Comparison of ENCODE assay signal across 16 cellular contexts in the genomic region with DNA sequence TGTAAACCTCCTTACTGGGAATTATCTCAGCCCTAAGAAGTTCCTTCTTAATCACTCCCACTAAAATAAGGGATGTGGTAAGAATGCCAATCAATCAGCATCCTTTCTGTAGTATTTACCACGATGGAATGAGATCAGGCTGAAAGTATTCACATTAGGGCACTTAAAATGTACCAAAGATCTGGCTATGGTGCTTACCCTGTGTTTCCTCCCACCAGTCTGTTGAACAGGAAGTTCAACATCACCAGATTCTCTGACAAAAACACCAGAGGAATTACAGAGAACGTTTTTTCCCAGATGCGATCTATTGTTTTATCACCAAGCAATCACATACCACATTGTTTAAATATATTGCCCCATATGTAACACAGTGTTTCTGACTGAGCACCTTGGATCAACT. TPM values are rescaled to one million over a fixed set of nuclear protein-coding genes. Genes with fewer than 3 reads are reported as not detected.
DNase-seq lines count a peak whose midpoint lies in the region; ATAC-seq and TF ChIP-seq lines count a peak whose summit lies in the region.
"Had no signal": no experiment of that assay in that cellular context is flagged by ENCODE, and none has a peak within 500 bp of the region (broad histone marks: within the 10 kb centered on the region; RNA-seq: fewer than 3 reads in every experiment).

No MANE protein-coding gene starts in this region.

- H2BK5ac ChIP-seq in trophoblast cell (ENCODE audit: low read depth, low read length, poor library complexity) = no peak overlapping the region

- H3K9me3 Mint-ChIP-seq in activated CD4-positive, alpha-beta T cell treated with anti-CD3 and anti-CD28 coated beads, Interleukin-2, amount 10 ng/mL, durations not matched to agents 24 days and 14 days = no peaks in the 10 kb centered on the region
- H3K9me3 Mint-ChIP-seq in central memory CD8-positive, alpha-beta T cell = no peaks in the 10 kb centered on the region
- H3K9me3 Mint-ChIP-seq: activated naive CD4-positive, alpha-beta T cell treated with anti-CD3 and anti-CD28 coated beads, Interleukin-2, amount 50 U/mL, for 72 hours had no signal

- no peak overlapping the region for H3K4me3 ChIP-seq in PC-3 (ENCODE audit: low read length)
- H3K4me3 ChIP-seq in trophoblast cell (ENCODE audit: low read depth, low read length) = no peak overlapping the region
- H3K4me3 ChIP-seq: A549, testis had no signal

- H3K18ac ChIP-seq in trophoblast cell (ENCODE audit: low read length) = no peak overlapping the region

- H3K27ac ChIP-seq in PC-3 (ENCODE audit: low read length) (no peak overlapping the region), trophoblast cell (ENCODE audit: low read depth, low read length) (no peak overlapping the region)
- H3K27ac ChIP-seq: A549 had no signal

- TF ChIP-seq POLR2A in GM18505 (IDR thresholded peaks at IDR 0.05; ENCODE audit: borderline replicate concordance, extremely low read depth, insufficient read depth, insufficient read length) = no peak

- no peak overlapping the region for H3K9ac ChIP-seq in PC-3 (ENCODE audit: low read length)
- no peak overlapping the region for H3K9ac ChIP-seq in trophoblast cell (ENCODE audit: low read length)

- H3K27me3 Mint-ChIP-seq in activated CD4-positive, alpha-beta T cell treated with anti-CD3 and anti-CD28 coated beads, Interleukin-2, amount 10 ng/mL, durations not matched to agents 24 days and 14 days = no peaks in the 10 kb centered on the region
- H3K27me3 Mint-ChIP-seq in central memory CD8-positive, alpha-beta T cell = no peaks in the 10 kb centered on the region

- DNase-seq in activated CD4-positive, alpha-beta T cell treated with anti-CD3 and anti-CD28 coated beads, Interleukin-2, amount 10 ng/mL, durations not matched to agents 24 days and 14 days = no peak
- DNase-seq in activated CD4-positive, alpha-beta T cell treated with anti-CD3 and anti-CD28 coated beads for 4 hours = no peak
- DNase-seq in PC-3 (peak; percentile 9), trophoblast cell (peak; percentile 40 to 93)
- DNase-seq in central memory CD8-positive, alpha-beta T cell (ENCODE audit: low spot score in 2 of 2) = no peak
- DNase-seq: GOT3; KBM-7; NCI-H2171; OCI-M1; stimulated activated CD4-positive, alpha-beta T cell treated with anti-CD3 and anti-CD28 coated beads, Interleukin-4, amount 100 ng/mL, for 4 hours; testis had no signal

- H3F3A ChIP-seq in PC-3 (ENCODE audit: low read length, unreplicated experiment) = no peaks in the 10 kb centered on the region

- peaks cover 29% of the 10 kb centered on the region for H3K79me2 ChIP-seq in PC-3 (ENCODE audit: low read length)
- no peaks in the 10 kb centered on the region for H3K79me2 ChIP-seq in trophoblast cell (ENCODE audit: control insufficient read depth, insufficient read depth, low read length, poor library complexity)

- H4K91ac ChIP-seq in trophoblast cell (ENCODE audit: low read depth, low read length) = no peak overlapping the region

- H3K9me3 ChIP-seq in PC-3 (ENCODE audit: low read length) (no peaks in the 10 kb centered on the region), trophoblast cell (ENCODE audit: insufficient read depth, low read depth, low read length) (no peaks in the 10 kb centered on the region)
- H3K9me3 ChIP-seq: A549, testis had no signal

- CTCF ChIA-PET in PC-3 (lab: Charles Lee) = no interaction called here

- no peak overlapping the region for H2AK5ac ChIP-seq in trophoblast cell (ENCODE audit: low read length)

- H3K9me2 ChIP-seq in PC-3 (replicated peaks; ENCODE audit: low read length) = no peaks in the 10 kb centered on the region

- H2AFZ ChIP-seq in PC-3 (ENCODE audit: low read length) = no peak overlapping the region
- H2AFZ ChIP-seq in trophoblast cell (ENCODE audit: insufficient read depth, low read length, poor library complexity) = no peak overlapping the region

- H3K27me3 ChIP-seq in PC-3 (ENCODE audit: low read length) = no peaks in the 10 kb centered on the region
- H3K27me3 ChIP-seq in trophoblast cell (ENCODE audit: insufficient read depth, low read length) = no peaks in the 10 kb centered on the region
- H3K27me3 ChIP-seq: testis had no signal

- no peak overlapping the region for H3K4me2 ChIP-seq in PC-3 (ENCODE audit: low read length)
- no peak overlapping the region for H3K4me2 ChIP-seq in trophoblast cell (ENCODE audit: low read length)

- intact Hi-C loops in activated CD4-positive, alpha-beta T cell treated with anti-CD3 and anti-CD28 coated beads, Interleukin-2, amount 10 ng/mL, durations not matched to agents 24 days and 14 days (cut with micrococcal nuclease) = loop anchor here (10.0 kb wide), 1 partner anchor 203 kb away; no protein-coding TSS in a partner anchor
- intact Hi-C loops in PC-3 (cut with micrococcal nuclease) = no loop called here

- POLR2A ChIA-PET in PC-3 (lab: Charles Lee; ENCODE audit: unreplicated experiment) = no interaction called here

- no CpG with 5 or more reads among the region's 3 CpGs for WGBS in trophoblast cell (ENCODE audit: extremely low coverage, insufficient coverage, insufficient read length)

- H3K4me3 Mint-ChIP-seq in activated CD4-positive, alpha-beta T cell treated with anti-CD3 and anti-CD28 coated beads, Interleukin-2, amount 10 ng/mL, durations not matched to agents 24 days and 14 days = peak overlapping the region; percentile 100
- H3K4me3 Mint-ChIP-seq in central memory CD8-positive, alpha-beta T cell = peak overlapping the region; percentile 91

- no peak overlapping the region for H3K23ac ChIP-seq in trophoblast cell (ENCODE audit: low read length)

- no peak overlapping the region for H2BK12ac ChIP-seq in trophoblast cell (ENCODE audit: low read length)

- H3K36me3 ChIP-seq in PC-3 (ENCODE audit: low read depth, low read length) = no peaks in the 10 kb centered on the region
- no peaks in the 10 kb centered on the region for H3K36me3 ChIP-seq in trophoblast cell (ENCODE audit: control insufficient read depth in 1 of 2, insufficient read depth in 2 of 2, low read length in 2 of 2)

- H3K27ac Mint-ChIP-seq in activated CD4-positive, alpha-beta T cell treated with anti-CD3 and anti-CD28 coated beads, Interleukin-2, amount 10 ng/mL, durations not matched to agents 24 days and 14 days = peak overlapping the region; percentile 99
- peak overlapping the region; percentile 96 for H3K27ac Mint-ChIP-seq in central memory CD8-positive, alpha-beta T cell (ENCODE audit: low read depth)

- no peak for TF ChIP-seq CTCF in PC-3 (conservative IDR thresholded peaks at IDR 0.05; ENCODE audit: low read depth, low read length)

- no TSS peak for BruUV-seq in PC-3 (replicated peaks; lab: Mats Ljungman, UMichigan)

- no peak for ATAC-seq in PC-3
- no peak for ATAC-seq in central memory CD8-positive, alpha-beta T cell (replicated peaks; ENCODE audit: extremely low read depth, poor library complexity, severe bottlenecking)
- ATAC-seq in GM18505 (IDR thresholded peaks at IDR 0.05; ENCODE audit: unreplicated experiment) = no peak
- ATAC-seq in HG02759 (IDR thresholded peaks at IDR 0.05; ENCODE audit: unreplicated experiment) = no peak
- no peak for ATAC-seq in GM21528 (IDR thresholded peaks at IDR 0.05; ENCODE audit: low FRiP score, unreplicated experiment)
- ATAC-seq: A549; activated naive CD4-positive, alpha-beta T cell treated with anti-CD3 and anti-CD28 coated beads, Interleukin-2, amount 50 U/mL, for 72 hours had no signal

- no peak overlapping the region for H4K12ac ChIP-seq in trophoblast cell (ENCODE audit: low read depth, low read length)

- H3K4me1 ChIP-seq in PC-3 (ENCODE audit: insufficient read depth, low read length) = peaks cover 19% of the 10 kb centered on the region
- peaks cover 0 to 2% of the 10 kb centered on the region in 2 experiments for H3K4me1 ChIP-seq in trophoblast cell (ENCODE audit: control insufficient read depth in 1 of 2, insufficient read depth in 2 of 2, low read length in 2 of 2)

- H3K4me1 Mint-ChIP-seq in activated CD4-positive, alpha-beta T cell treated with anti-CD3 and anti-CD28 coated beads, Interleukin-2, amount 10 ng/mL, durations not matched to agents 24 days and 14 days = peaks cover 50% of the 10 kb centered on the region
- peaks cover 45% of the 10 kb centered on the region for H3K4me1 Mint-ChIP-seq in central memory CD8-positive, alpha-beta T cell

- H4K20me1 ChIP-seq in PC-3 (ENCODE audit: low read length) = no peaks in the 10 kb centered on the region

- H3K4ac ChIP-seq in trophoblast cell (ENCODE audit: low read depth, low read length) = no peak overlapping the region

- no peak overlapping the region for H3K14ac ChIP-seq in trophoblast cell (ENCODE audit: low read length)

- no peak overlapping the region for H2BK120ac ChIP-seq in trophoblast cell (ENCODE audit: insufficient read depth, low read length, poor library complexity)

- H3K36me3 Mint-ChIP-seq in activated CD4-positive, alpha-beta T cell treated with anti-CD3 and anti-CD28 coated beads, Interleukin-2, amount 10 ng/mL, durations not matched to agents 24 days and 14 days (ENCODE audit: low read depth) = peaks cover 1% of the 10 kb centered on the region
- H3K36me3 Mint-ChIP-seq in central memory CD8-positive, alpha-beta T cell (ENCODE audit: insufficient read depth) = peaks cover 23% of the 10 kb centered on the region

- H3K79me1 ChIP-seq in trophoblast cell (ENCODE audit: low read length) = peaks cover 9% of the 10 kb centered on the region

- no peak overlapping the region for H4K8ac ChIP-seq in trophoblast cell (ENCODE audit: low read depth, low read length)

RNA-seq across cellular contexts. Expression of a gene that starts 2.1 kb away (rescaled TPM):
- total RNA-seq in activated CD4-positive, alpha-beta T cell treated with anti-CD3 and anti-CD28 coated beads, Interleukin-2, amount 10 ng/mL, durations not matched to agents 24 days and 14 days = 26.6 and 28.1 TPM in 2 replicates
- 13.2 and 16.9 TPM in 2 replicates for total RNA-seq in PC-3 (2014; rRNA removed)
- 39.6 and 42.1 TPM in 2 replicates for polyA plus RNA-seq in trophoblast cell (2013)

RNA-seq across cellular contexts. Expression of a gene that starts 5.9 kb away (rescaled TPM):
- 8.6 and 11.1 TPM in 2 replicates for total RNA-seq in activated CD4-positive, alpha-beta T cell treated with anti-CD3 and anti-CD28 coated beads, Interleukin-2, amount 10 ng/mL, durations not matched to agents 24 days and 14 days
- total RNA-seq in PC-3 (2014; rRNA removed) = 3.6 and 4.3 TPM in 2 replicates
- 12.0 TPM in 2 replicates for polyA plus RNA-seq in trophoblast cell (2013)

Comparison
In these comparisons a context has a peak if more than half of its experiments do, and no peak if none do; other contexts are left out.
1. DNase-seq: peak in PC-3 (single experiment) and trophoblast cell (2 of 2); none in activated CD4-positive, alpha-beta T cell treated with anti-CD3 and anti-CD28 coated beads, Interleukin-2, amount 10 ng/mL, durations not matched to agents 24 days and 14 days (single experiment), activated CD4-positive, alpha-beta T cell treated with anti-CD3 and anti-CD28 coated beads for 4 hours (0 of 2) and central memory CD8-positive, alpha-beta T cell (0 of 2).